20 cellular contexts compared by ENCODE assay signal in the genomic region with DNA sequence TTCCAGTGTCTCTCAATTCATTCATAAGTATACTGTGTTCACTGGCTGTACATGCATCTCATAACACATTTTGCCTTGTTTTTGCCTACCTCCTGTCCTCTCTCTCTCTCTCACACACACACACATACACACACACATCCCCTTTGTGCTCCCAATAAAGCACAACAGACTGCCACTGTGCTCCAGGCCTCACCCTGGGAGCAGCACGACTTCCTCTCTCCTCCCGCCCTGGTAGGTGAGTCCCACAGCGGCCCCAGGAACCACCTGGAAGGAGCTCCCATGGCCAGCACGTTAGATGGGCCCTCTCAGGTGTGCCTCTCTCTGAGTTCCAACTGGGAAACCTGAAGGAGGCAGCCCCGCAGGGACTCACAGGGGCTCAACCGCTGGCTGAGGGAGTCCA.
"Had no signal": no experiment of that assay in that cellular context is flagged by ENCODE, and none has a peak within 500 bp of the region (broad histone marks: within the 10 kb centered on the region; RNA-seq: fewer than 3 reads in every experiment).

No MANE protein-coding gene starts in this region.

- H3K27ac ChIP-seq: breast epithelium, gastroesophageal sphincter, prostate gland, suprapubic skin had no signal

- H3K9me3 Mint-ChIP-seq: activated T-helper 17 cell treated with anti-CD3 and anti-CD28 coated beads, Interleukin-2, amount 50 U/mL, for 72 hours; naive thymus-derived CD4-positive, alpha-beta T cell had no signal

- H3K4me3 ChIP-seq: breast epithelium, gastroesophageal sphincter, heart right ventricle, lung, mucosa of descending colon, prostate gland, suprapubic skin had no signal

- H3K4me1 Mint-ChIP-seq: activated T-helper 17 cell treated with anti-CD3 and anti-CD28 coated beads, Interleukin-2, amount 50 U/mL, for 72 hours had no signal

- H3K4me1 ChIP-seq: breast epithelium, gastroesophageal sphincter, prostate gland, suprapubic skin had no signal

- FAIRE-seq: small intestine had no signal

- H3K27ac Mint-ChIP-seq: activated T-helper 17 cell treated with anti-CD3 and anti-CD28 coated beads, Interleukin-2, amount 50 U/mL, for 72 hours had no signal

- ATAC-seq: activated T-helper 17 cell treated with anti-CD3 and anti-CD28 coated beads, Interleukin-2, amount 50 U/mL, for 72 hours; gastroesophageal sphincter; left colon; mucosa of descending colon; naive thymus-derived CD4-positive, alpha-beta T cell; right cardiac atrium; stimulated activated naive CD8-positive, alpha-beta T cell treated with anti-CD3 and anti-CD28 coated beads, Interleukin-15, Interleukin-2, amounts not matched to agents 100 U/mL and 50 U/mL, for 24 hours had no signal

- H3K4me3 Mint-ChIP-seq: activated T-helper 17 cell treated with anti-CD3 and anti-CD28 coated beads, Interleukin-2, amount 50 U/mL, for 72 hours; naive thymus-derived CD4-positive, alpha-beta T cell had no signal

- H3K27me3 ChIP-seq: breast epithelium, gastroesophageal sphincter, heart right ventricle, suprapubic skin had no signal

- H3K36me3 ChIP-seq: breast epithelium, gastroesophageal sphincter, heart right ventricle, prostate gland, suprapubic skin had no signal

- DNase-seq: activated CD4-positive, CD25-positive, alpha-beta regulatory T cell treated with anti-CD3 and anti-CD28 coated beads, Interleukin-2, amount 50 U/mL, for 72 hours; activated naive CD4-positive, alpha-beta T cell treated with Interleukin-2 at 50 U/mL for 16 hours; aorta; cerebellar nuclear complex; erythroblast; heart right ventricle; left colon; mucosa of descending colon; naive thymus-derived CD4-positive, alpha-beta T cell; nucleus accumbens; right cardiac atrium; small intestine; stimulated activated naive CD8-positive, alpha-beta T cell treated with anti-CD3 and anti-CD28 coated beads, Interleukin-15, Interleukin-2, amounts not matched to agents 100 U/mL and 50 U/mL, for 24 hours; trophoblast cell had no signal

- H3K36me3 Mint-ChIP-seq: naive thymus-derived CD4-positive, alpha-beta T cell had no signal

- H3K9me3 ChIP-seq: breast epithelium, gastroesophageal sphincter, heart right ventricle, mucosa of descending colon, prostate gland, suprapubic skin had no signal
